In the genomic region with DNA sequence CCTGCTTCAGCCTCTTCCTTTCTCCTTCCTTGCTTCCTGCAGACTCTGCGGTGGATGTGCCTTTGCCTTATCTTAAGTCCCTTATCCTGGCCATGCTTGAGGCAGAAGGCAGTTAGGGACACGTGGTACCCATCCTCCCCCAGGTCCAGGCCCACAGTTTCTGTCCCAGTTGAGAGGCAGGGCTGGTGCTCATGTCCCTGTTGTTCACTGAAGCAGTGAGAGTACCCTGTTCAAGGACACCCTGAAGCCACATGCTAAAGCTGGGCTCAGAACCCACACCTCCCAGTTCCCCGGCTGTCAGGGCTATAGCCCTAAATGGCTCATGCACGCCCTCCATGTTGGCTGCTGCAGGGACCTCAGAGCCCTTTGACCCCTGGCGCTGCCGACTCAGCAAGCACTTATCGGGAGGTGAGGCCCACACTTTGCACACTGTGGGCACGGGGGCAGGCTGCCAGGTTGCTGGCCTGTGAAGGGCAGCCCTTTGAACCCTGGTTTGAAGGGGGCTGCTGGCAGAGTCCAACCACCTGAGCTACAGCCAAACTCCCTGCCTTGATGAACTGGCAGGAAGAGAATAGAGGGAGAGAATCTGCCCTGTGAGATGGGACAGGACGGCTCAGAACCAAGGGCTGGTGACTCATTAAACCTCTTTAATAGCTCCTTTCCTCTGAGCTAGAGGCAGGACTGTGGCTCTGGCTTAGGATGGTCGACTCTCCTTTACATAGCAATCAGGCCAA, we compare ENCODE assay signal across 1 cellular context.
A peak's percentile ranks its signal among the peaks of the same experiment; 100 is the strongest.
TF ChIP-seq lines count a peak whose summit lies in the region.

No MANE protein-coding gene starts in this region.

TF ChIP-seq in K562, 482 proteins besides CTCF, POLR2A, EP300 and RAD21 (continued from another document and continues in another):
- TF ChIP-seq, protein P1, sequence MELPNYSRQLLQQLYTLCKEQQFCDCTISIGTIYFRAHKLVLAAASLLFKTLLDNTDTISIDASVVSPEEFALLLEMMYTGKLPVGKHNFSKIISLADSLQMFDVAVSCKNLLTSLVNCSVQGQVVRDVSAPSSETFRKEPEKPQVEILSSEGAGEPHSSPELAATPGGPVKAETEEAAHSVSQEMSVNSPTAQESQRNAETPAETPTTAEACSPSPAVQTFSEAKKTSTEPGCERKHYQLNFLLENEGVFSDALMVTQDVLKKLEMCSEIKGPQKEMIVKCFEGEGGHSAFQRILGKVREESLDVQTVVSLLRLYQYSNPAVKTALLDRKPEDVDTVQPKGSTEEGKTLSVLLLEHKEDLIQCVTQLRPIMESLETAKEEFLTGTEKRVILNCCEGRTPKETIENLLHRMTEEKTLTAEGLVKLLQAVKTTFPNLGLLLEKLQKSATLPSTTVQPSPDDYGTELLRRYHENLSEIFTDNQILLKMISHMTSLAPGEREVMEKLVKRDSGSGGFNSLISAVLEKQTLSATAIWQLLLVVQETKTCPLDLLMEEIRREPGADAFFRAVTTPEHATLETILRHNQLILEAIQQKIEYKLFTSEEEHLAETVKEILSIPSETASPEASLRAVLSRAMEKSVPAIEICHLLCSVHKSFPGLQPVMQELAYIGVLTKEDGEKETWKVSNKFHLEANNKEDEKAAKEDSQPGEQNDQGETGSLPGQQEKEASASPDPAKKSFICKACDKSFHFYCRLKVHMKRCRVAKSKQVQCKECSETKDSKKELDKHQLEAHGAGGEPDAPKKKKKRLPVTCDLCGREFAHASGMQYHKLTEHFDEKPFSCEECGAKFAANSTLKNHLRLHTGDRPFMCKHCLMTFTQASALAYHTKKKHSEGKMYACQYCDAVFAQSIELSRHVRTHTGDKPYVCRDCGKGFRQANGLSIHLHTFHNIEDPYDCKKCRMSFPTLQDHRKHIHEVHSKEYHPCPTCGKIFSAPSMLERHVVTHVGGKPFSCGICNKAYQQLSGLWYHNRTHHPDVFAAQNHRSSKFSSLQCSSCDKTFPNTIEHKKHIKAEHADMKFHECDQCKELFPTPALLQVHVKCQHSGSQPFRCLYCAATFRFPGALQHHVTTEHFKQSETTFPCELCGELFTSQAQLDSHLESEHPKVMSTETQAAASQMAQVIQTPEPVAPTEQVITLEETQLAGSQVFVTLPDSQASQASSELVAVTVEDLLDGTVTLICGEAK (IDR thresholded peaks at IDR 0.05) = no peak
- TF ChIP-seq, protein P1 (CRISPR knock-in tag; IDR thresholded peaks at IDR 0.05) = no peak
- TF ChIP-seq, protein P2, sequence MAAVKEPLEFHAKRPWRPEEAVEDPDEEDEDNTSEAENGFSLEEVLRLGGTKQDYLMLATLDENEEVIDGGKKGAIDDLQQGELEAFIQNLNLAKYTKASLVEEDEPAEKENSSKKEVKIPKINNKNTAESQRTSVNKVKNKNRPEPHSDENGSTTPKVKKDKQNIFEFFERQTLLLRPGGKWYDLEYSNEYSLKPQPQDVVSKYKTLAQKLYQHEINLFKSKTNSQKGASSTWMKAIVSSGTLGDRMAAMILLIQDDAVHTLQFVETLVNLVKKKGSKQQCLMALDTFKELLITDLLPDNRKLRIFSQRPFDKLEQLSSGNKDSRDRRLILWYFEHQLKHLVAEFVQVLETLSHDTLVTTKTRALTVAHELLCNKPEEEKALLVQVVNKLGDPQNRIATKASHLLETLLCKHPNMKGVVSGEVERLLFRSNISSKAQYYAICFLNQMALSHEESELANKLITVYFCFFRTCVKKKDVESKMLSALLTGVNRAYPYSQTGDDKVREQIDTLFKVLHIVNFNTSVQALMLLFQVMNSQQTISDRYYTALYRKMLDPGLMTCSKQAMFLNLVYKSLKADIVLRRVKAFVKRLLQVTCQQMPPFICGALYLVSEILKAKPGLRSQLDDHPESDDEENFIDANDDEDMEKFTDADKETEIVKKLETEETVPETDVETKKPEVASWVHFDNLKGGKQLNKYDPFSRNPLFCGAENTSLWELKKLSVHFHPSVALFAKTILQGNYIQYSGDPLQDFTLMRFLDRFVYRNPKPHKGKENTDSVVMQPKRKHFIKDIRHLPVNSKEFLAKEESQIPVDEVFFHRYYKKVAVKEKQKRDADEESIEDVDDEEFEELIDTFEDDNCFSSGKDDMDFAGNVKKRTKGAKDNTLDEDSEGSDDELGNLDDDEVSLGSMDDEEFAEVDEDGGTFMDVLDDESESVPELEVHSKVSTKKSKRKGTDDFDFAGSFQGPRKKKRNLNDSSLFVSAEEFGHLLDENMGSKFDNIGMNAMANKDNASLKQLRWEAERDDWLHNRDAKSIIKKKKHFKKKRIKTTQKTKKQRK (IDR thresholded peaks at IDR 0.05; ENCODE audit: borderline replicate concordance, low read depth, low read length) = no peak
- TF ChIP-seq PCBP1 (IDR thresholded peaks at IDR 0.05; ENCODE audit: low read depth, low read length, poor library complexity, severe bottlenecking) (no peak), PYGO2 (tag; IDR thresholded peaks at IDR 0.05) (no peak), ESRRA (IDR thresholded peaks at IDR 0.05; ENCODE audit: borderline replicate concordance, low read depth) (peak; percentile 62; the same call in 1 of the 2 replicates), ZNF75A (CRISPR knock-in tag; IDR thresholded peaks at IDR 0.05) (no peak; the same call in 1 of the 2 replicates), CBX1 (IDR thresholded peaks at IDR 0.05; ENCODE audit: low read depth) (no peak), ZBTB34 (CRISPR knock-in tag; IDR thresholded peaks at IDR 0.05) (no peak), MITF (IDR thresholded peaks at IDR 0.05) (peak; percentile 74; the same call in 1 of the 2 replicates), CEBPB (tag; IDR thresholded peaks at IDR 0.05) (no peak), HEY1 (CRISPR knock-in tag; IDR thresholded peaks at IDR 0.05; ENCODE audit: borderline replicate concordance) (no peak), SMARCE1 (IDR thresholded peaks at IDR 0.05) (peak; percentile 63; the same call in 1 of the 2 replicates), ETV1 (tag; conservative IDR thresholded peaks at IDR 0.05; ENCODE audit: low read depth) (0 out of 2 replicates have a peak, but pooled peaks have one; percentile 42), ZKSCAN8 (CRISPR knock-in tag; IDR thresholded peaks at IDR 0.05) (no peak; the same call in 1 of the 2 replicates), KLF6 (CRISPR knock-in tag; IDR thresholded peaks at IDR 0.05; ENCODE audit: borderline replicate concordance) (peak; percentile 46), EHMT2 (IDR thresholded peaks at IDR 0.05) (peak; percentile 52; the same call in 1 of the 2 replicates), ZNF589 (CRISPR knock-in tag; IDR thresholded peaks at IDR 0.05; ENCODE audit: low read depth) (no peak; the same call in 1 of the 2 replicates), ARNT (IDR thresholded peaks at IDR 0.05) (no peak; a peak in 1 of 4 replicates), ZNF76 (CRISPR knock-in tag; IDR thresholded peaks at IDR 0.05; ENCODE audit: borderline replicate concordance) (peak; percentile 86; the same call in 1 of the 2 replicates), ZBTB11 (CRISPR knock-in tag; IDR thresholded peaks at IDR 0.05) (peak in 1 of 3 experiments; percentile 82; a peak in 2 of 6 replicates), FOXP1 (CRISPR knock-in tag; IDR thresholded peaks at IDR 0.05) (no peak), FIP1L1 (IDR thresholded peaks at IDR 0.05; ENCODE audit: low read depth, low read length, poor library complexity, severe bottlenecking) (no peak), ESRRB (CRISPR knock-in tag; IDR thresholded peaks at IDR 0.05; ENCODE audit: borderline replicate concordance) (no peak), KAT8 (IDR thresholded peaks at IDR 0.05; ENCODE audit: low read depth) (no peak), HNRNPH1 (optimal IDR thresholded peaks at IDR 0.05; ENCODE audit: low read depth, low read length) (no peak), CCNT2 (IDR thresholded peaks at IDR 0.05; ENCODE audit: borderline replicate concordance, extremely low read depth, insufficient read length, low read depth, low read length) (no peak), XRCC5 (IDR thresholded peaks at IDR 0.05; ENCODE audit: low read depth, low read length) (no peak)
- TF ChIP-seq, protein P3, sequence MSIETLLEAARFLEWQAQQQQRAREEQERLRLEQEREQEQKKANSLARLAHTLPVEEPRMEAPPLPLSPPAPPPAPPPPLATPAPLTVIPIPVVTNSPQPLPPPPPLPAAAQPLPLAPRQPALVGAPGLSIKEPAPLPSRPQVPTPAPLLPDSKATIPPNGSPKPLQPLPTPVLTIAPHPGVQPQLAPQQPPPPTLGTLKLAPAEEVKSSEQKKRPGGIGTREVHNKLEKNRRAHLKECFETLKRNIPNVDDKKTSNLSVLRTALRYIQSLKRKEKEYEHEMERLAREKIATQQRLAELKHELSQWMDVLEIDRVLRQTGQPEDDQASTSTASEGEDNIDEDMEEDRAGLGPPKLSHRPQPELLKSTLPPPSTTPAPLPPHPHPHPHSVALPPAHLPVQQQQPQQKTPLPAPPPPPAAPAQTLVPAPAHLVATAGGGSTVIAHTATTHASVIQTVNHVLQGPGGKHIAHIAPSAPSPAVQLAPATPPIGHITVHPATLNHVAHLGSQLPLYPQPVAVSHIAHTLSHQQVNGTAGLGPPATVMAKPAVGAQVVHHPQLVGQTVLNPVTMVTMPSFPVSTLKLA (conservative IDR thresholded peaks at IDR 0.05) = peak; percentile 80 to 89
- TF ChIP-seq, protein P4, sequence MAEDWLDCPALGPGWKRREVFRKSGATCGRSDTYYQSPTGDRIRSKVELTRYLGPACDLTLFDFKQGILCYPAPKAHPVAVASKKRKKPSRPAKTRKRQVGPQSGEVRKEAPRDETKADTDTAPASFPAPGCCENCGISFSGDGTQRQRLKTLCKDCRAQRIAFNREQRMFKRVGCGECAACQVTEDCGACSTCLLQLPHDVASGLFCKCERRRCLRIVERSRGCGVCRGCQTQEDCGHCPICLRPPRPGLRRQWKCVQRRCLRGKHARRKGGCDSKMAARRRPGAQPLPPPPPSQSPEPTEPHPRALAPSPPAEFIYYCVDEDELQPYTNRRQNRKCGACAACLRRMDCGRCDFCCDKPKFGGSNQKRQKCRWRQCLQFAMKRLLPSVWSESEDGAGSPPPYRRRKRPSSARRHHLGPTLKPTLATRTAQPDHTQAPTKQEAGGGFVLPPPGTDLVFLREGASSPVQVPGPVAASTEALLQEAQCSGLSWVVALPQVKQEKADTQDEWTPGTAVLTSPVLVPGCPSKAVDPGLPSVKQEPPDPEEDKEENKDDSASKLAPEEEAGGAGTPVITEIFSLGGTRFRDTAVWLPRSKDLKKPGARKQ (CRISPR knock-in tag; IDR thresholded peaks at IDR 0.05) = no peak
